15 cellular contexts compared by ENCODE assay signal in the genomic region with DNA sequence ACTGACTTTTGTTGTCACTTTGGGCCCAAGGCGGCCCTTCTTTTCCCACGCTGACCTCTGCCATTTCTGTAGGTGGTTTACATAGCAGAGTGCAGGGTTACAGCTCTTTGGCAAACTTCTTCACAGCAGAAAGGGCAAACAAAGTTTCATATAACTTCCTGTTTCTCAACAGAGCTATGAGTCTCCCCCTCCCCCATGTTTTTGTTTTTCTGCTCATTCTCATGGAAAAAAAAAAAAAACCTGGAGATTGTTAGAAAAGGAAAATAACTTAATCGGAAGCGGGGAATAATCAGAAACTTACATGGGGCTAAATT.
DNase-seq lines count a peak whose midpoint lies in the region; ATAC-seq and TF ChIP-seq lines count a peak whose summit lies in the region.
"Had no signal": no experiment of that assay in that cellular context is flagged by ENCODE, and none has a peak within 500 bp of the region (broad histone marks: within the 10 kb centered on the region; RNA-seq: fewer than 3 reads in every experiment).

No MANE protein-coding gene starts in this region.

- peak overlapping the region; percentile 55 to 75 for H3K27ac ChIP-seq in breast epithelium
- no peak overlapping the region for H3K27ac ChIP-seq in transverse colon
- H3K27ac ChIP-seq: esophagus squamous epithelium, neutrophil had no signal

- peaks cover 7% of the 10 kb centered on the region for H3K4me1 Mint-ChIP-seq in Caco-2 (ENCODE audit: low read depth, unreplicated experiment)
- H3K4me1 Mint-ChIP-seq in natural killer cell treated with Interleukin-12 subunit alpha and Interleukin-12 subunit beta and Interleukin-15 and Interleukin-18, amount 100 ng/mL, for 72 hours (ENCODE audit: low read depth in 2 of 2), result peaks cover 33 to 44% of the 10 kb centered on the region in 2 donors

- DNase-seq in Caco-2, result no peak
- peak; percentile 57 for DNase-seq in LNCaP clone FGC (ENCODE audit: low read depth)
- no peak for DNase-seq in breast epithelium (ENCODE audit: low spot score in 2 of 2)
- no peak for DNase-seq in natural killer cell treated with Interleukin-12 subunit alpha and Interleukin-12 subunit beta and Interleukin-15 and Interleukin-18, amount 100 ng/mL, for 72 hours (ENCODE audit: low spot score)
- DNase-seq in hypothalamus (lab: John Stamatoyannopoulos, UW), result no peak
- no peak for DNase-seq in transverse colon
- DNase-seq in COR-L47 (lab: John Stamatoyannopoulos, UW), result no peak
- DNase-seq: activated CD4-positive, alpha-beta T cell treated with anti-CD3 and anti-CD28 coated beads for 4 hours; EL; esophagus squamous epithelium; kidney glomerular epithelial cell; NCI-H1436; NCI-H748 treated with DMSO at 0.1 percent for 48 hours had no signal

- in situ Hi-C loops in transverse colon (cut with MboI; ENCODE audit: low pct_ligation_motif_present in 1 of 4, low pct_unique_long_range_greater_than_20kb in 1 of 4, low sequenced_read_pairs in 3 of 4), result no loop called here

- intact Hi-C loops in Caco-2 (cut with micrococcal nuclease; ENCODE audit: unreplicated experiment), result no loop called here
- intact Hi-C loops in breast epithelium (cut with DNase I; ENCODE audit: low total_unique reads), result no loop called here
- intact Hi-C loops in transverse colon (cut with DNase I; ENCODE audit: low total_unique reads), result no loop called here

- TF ChIP-seq CTCF in Caco-2 (IDR thresholded peaks at IDR 0.05; ENCODE audit: insufficient read depth in 1 of 2, low read depth in 1 of 2, low read length in 1 of 2, severe bottlenecking in 1 of 2, unreplicated experiment in 1 of 2) (no peak), LNCaP clone FGC (IDR thresholded peaks at IDR 0.05; ENCODE audit: control insufficient read depth, extremely low read depth, insufficient read depth) (no peak), breast epithelium (IDR thresholded peaks at IDR 0.05) (no peak), transverse colon (IDR thresholded peaks at IDR 0.05) (no peak)

- CTCF ChIA-PET in Caco-2 (lab: Charles Lee), result no interaction called here

- no TSS peak for BruUV-seq in Caco-2 (replicated peaks; lab: Mats Ljungman, UMichigan)

- TF ChIP-seq POLR2A in breast epithelium (IDR thresholded peaks at IDR 0.05) (no peak), transverse colon (IDR thresholded peaks at IDR 0.05) (no peak)

- H3K36me3 Mint-ChIP-seq in Caco-2 (ENCODE audit: insufficient read depth, unreplicated experiment), result no peaks in the 10 kb centered on the region
- H3K36me3 Mint-ChIP-seq in natural killer cell treated with Interleukin-12 subunit alpha and Interleukin-12 subunit beta and Interleukin-15 and Interleukin-18, amount 100 ng/mL, for 72 hours, result peaks cover 6% of the 10 kb centered on the region

- peak overlapping the region; percentile 22 for H3K27ac Mint-ChIP-seq in Caco-2 (ENCODE audit: unreplicated experiment)
- H3K27ac Mint-ChIP-seq in natural killer cell treated with Interleukin-12 subunit alpha and Interleukin-12 subunit beta and Interleukin-15 and Interleukin-18, amount 100 ng/mL, for 72 hours, result no peak overlapping the region

- POLR2A ChIA-PET in Caco-2 (lab: Charles Lee), result no interaction called here

- no peaks in the 10 kb centered on the region for H3K4me1 ChIP-seq in Caco-2
- no peaks in the 10 kb centered on the region for H3K4me1 ChIP-seq in breast epithelium
- no peaks in the 10 kb centered on the region for H3K4me1 ChIP-seq in transverse colon
- H3K4me1 ChIP-seq: esophagus squamous epithelium had no signal

- no peak for TF ChIP-seq EP300 in transverse colon (IDR thresholded peaks at IDR 0.05; ENCODE audit: low read depth)

- H3K27me3 ChIP-seq in Caco-2 (replicated peaks; ENCODE audit: control insufficient read depth, insufficient read depth, low read length), result no peaks in the 10 kb centered on the region
- H3K27me3 ChIP-seq in breast epithelium, result no peaks in the 10 kb centered on the region
- no peaks in the 10 kb centered on the region for H3K27me3 ChIP-seq in transverse colon
- H3K27me3 ChIP-seq: esophagus squamous epithelium, neutrophil had no signal

- H3K36me3 ChIP-seq in Caco-2 (ENCODE audit: control insufficient read depth, insufficient read depth, low read length), result no peaks in the 10 kb centered on the region
- no peaks in the 10 kb centered on the region for H3K36me3 ChIP-seq in breast epithelium
- no peaks in the 10 kb centered on the region for H3K36me3 ChIP-seq in transverse colon
- H3K36me3 ChIP-seq: esophagus squamous epithelium, neutrophil had no signal

- no peaks in the 10 kb centered on the region for H3K27me3 Mint-ChIP-seq in Caco-2 (ENCODE audit: insufficient read depth, unreplicated experiment)
- H3K27me3 Mint-ChIP-seq in natural killer cell treated with Interleukin-12 subunit alpha and Interleukin-12 subunit beta and Interleukin-15 and Interleukin-18, amount 100 ng/mL, for 72 hours, result peaks cover 31 to 35% of the 10 kb centered on the region in 2 donors

- H3K4me3 ChIP-seq in Caco-2 (ENCODE audit: low read depth, low read length), result no peak overlapping the region
- H3K4me3 ChIP-seq in LNCaP clone FGC (ENCODE audit: low read depth, low read length), result no peak overlapping the region
- H3K4me3 ChIP-seq in breast epithelium, result no peak overlapping the region
- no peak overlapping the region for H3K4me3 ChIP-seq in transverse colon
- H3K4me3 ChIP-seq: esophagus squamous epithelium had no signal

- 70 to 91% methylated on average over 2 to 4 of the region's 4 CpGs for whole genome bisulfite sequencing in transverse colon (ENCODE audit: low coverage in 1 of 2), 2 donors

- H3K9me3 ChIP-seq in Caco-2 (no peaks in the 10 kb centered on the region), breast epithelium (no peaks in the 10 kb centered on the region), transverse colon (no peaks in the 10 kb centered on the region)
- H3K9me3 ChIP-seq: esophagus squamous epithelium, neutrophil had no signal

- H3K9me3 Mint-ChIP-seq in Caco-2 (ENCODE audit: unreplicated experiment), result peaks cover 18% of the 10 kb centered on the region
- no peaks in the 10 kb centered on the region for H3K9me3 Mint-ChIP-seq in natural killer cell treated with Interleukin-12 subunit alpha and Interleukin-12 subunit beta and Interleukin-15 and Interleukin-18, amount 100 ng/mL, for 72 hours

- ATAC-seq in natural killer cell treated with Interleukin-12 subunit alpha and Interleukin-12 subunit beta and Interleukin-15 and Interleukin-18, amount 100 ng/mL, for 72 hours, result no peak
- ATAC-seq in HG03565 (IDR thresholded peaks at IDR 0.05; ENCODE audit: unreplicated experiment), result no peak

- H3K4me3 Mint-ChIP-seq in Caco-2 (ENCODE audit: unreplicated experiment), result no peak overlapping the region
- peak overlapping the region; percentile 15 for H3K4me3 Mint-ChIP-seq in natural killer cell treated with Interleukin-12 subunit alpha and Interleukin-12 subunit beta and Interleukin-15 and Interleukin-18, amount 100 ng/mL, for 72 hours

Comparison
In these comparisons a context has a peak if more than half of its experiments do, and no peak if none do; other contexts are left out.
1. H3K27ac ChIP-seq: peak in breast epithelium (2 of 2); none in transverse colon (0 of 4).